Comparison of ENCODE assay signal across 10 cellular contexts in genomic region chr17:79027925-79028491, GRCh38. TPM values are rescaled to one million over a fixed set of nuclear protein-coding genes. Genes with fewer than 3 reads are reported as not detected.
DNase-seq lines count a peak whose midpoint lies in the region; ATAC-seq and TF ChIP-seq lines count a peak whose summit lies in the region.
"Had no signal": no experiment of that assay in that cellular context is flagged by ENCODE, and none has a peak within 500 bp of the region (broad histone marks: within the 10 kb centered on the region; RNA-seq: fewer than 3 reads in every experiment).

No MANE protein-coding gene starts in this region.

- H3K56ac ChIP-seq in H9 (ENCODE audit: insufficient read length, low read depth, low read length) = no peak overlapping the region

- no peaks in the 10 kb centered on the region for H3K9me3 Mint-ChIP-seq in H9
- H3K9me3 Mint-ChIP-seq: CD4-positive, alpha-beta memory T cell; endodermal cell had no signal

- no peak overlapping the region for H2BK20ac ChIP-seq in H9 (ENCODE audit: low read depth, low read length, poor library complexity, severe bottlenecking)

- peaks cover 21% of the 10 kb centered on the region for H3K4me1 ChIP-seq in rectal smooth muscle tissue (ENCODE audit: control insufficient read depth, insufficient read depth, low read length)
- no peaks in the 10 kb centered on the region for H3K4me1 ChIP-seq in H9 (ENCODE audit: insufficient read depth, low read length)

- no peak overlapping the region for H2BK15ac ChIP-seq in H9 (ENCODE audit: low read depth, low read length)

- H3K27me3 ChIP-seq in rectal smooth muscle tissue (ENCODE audit: control insufficient read depth, insufficient read depth, low read length) (peaks cover under 1% of the 10 kb centered on the region), H9 (ENCODE audit: insufficient read depth, low read length) (peaks cover 21% of the 10 kb centered on the region; the same call in 1 of the 2 replicates)

- DNase-seq in Daoy (ENCODE audit: low read depth) (peak; percentile 92), glomerular visceral epithelial cell (ENCODE audit: extremely low spot score) (peak; percentile 93), DMS53 (lab: John Stamatoyannopoulos, UW) (no peak), H9 (no peak), AML-193 (lab: John Stamatoyannopoulos, UW) (no peak), GM19240 (ENCODE audit: insufficient read length, low spot score) (no peak)
- DNase-seq: CD4-positive, alpha-beta memory T cell had no signal

- H3K4ac ChIP-seq in H9 (ENCODE audit: low read depth, low read length) = no peak overlapping the region

- no peaks in the 10 kb centered on the region for H4K20me1 ChIP-seq in H9 (ENCODE audit: control insufficient read depth, insufficient read depth, insufficient read length)

- peak overlapping the region; percentile 44 for H3K4me3 ChIP-seq in rectal smooth muscle tissue (ENCODE audit: low read length)

- no peak overlapping the region for H3K27ac Mint-ChIP-seq in H9
- H3K27ac Mint-ChIP-seq: CD4-positive, alpha-beta memory T cell; endodermal cell had no signal

- H4K5ac ChIP-seq in H9 (ENCODE audit: insufficient read length, low read depth, low read length) = no peak overlapping the region

- H2AK5ac ChIP-seq in H9 (ENCODE audit: insufficient read length, low read length) = no peak overlapping the region

- no peak overlapping the region for H3K9ac ChIP-seq in rectal smooth muscle tissue (ENCODE audit: low read length)
- H3K9ac ChIP-seq in H9 (ENCODE audit: extremely low read depth, insufficient read length, low read length) = no peak overlapping the region

- no peaks in the 10 kb centered on the region for H3K79me1 ChIP-seq in H9 (ENCODE audit: insufficient read depth, low read depth, low read length, poor library complexity, severe bottlenecking)

- peaks cover 13 to 27% of the 10 kb centered on the region in 2 experiments for H3K4me1 Mint-ChIP-seq in H9

- no peaks in the 10 kb centered on the region; a peak in 1 of 7 replicates for H3K36me3 Mint-ChIP-seq in H9 (ENCODE audit: insufficient read depth in 1 of 3, low read depth in 3 of 3)
- H3K36me3 Mint-ChIP-seq: CD4-positive, alpha-beta memory T cell had no signal

- ATAC-seq in SK-N-SH treated with all-trans-retinoic acid at 6 μM for 48 hours = peak; percentile 65

- no peak overlapping the region for H3K4me2 ChIP-seq in H9 (ENCODE audit: insufficient read depth, insufficient read length, low read length)

- TF ChIP-seq CTCF in H9 (conservative IDR thresholded peaks at IDR 0.05) = no peak

- no peaks in the 10 kb centered on the region for H3K36me3 ChIP-seq in rectal smooth muscle tissue (ENCODE audit: control insufficient read depth, insufficient read depth, low read length)

- H3K23ac ChIP-seq in H9 (ENCODE audit: insufficient read length, low read depth, low read length) = no peak overlapping the region

- H3K27ac ChIP-seq in rectal smooth muscle tissue (ENCODE audit: low read depth, low read length) = no peak overlapping the region
- no peak overlapping the region for H3K27ac ChIP-seq in H9 (ENCODE audit: insufficient read length, low read depth, low read length)

- no peak overlapping the region for H3T11ph ChIP-seq in H9 (ENCODE audit: low read length)

- H4K8ac ChIP-seq in H9 (replicated peaks; ENCODE audit: insufficient read length, low read depth, low read length) = no peak overlapping the region

- no peaks in the 10 kb centered on the region for H3K79me2 ChIP-seq in H9 (ENCODE audit: insufficient read depth, low read length)

- H3K18ac ChIP-seq in H9 (ENCODE audit: insufficient read length, low read depth, low read length) = no peak overlapping the region

- H2BK12ac ChIP-seq in H9 (ENCODE audit: insufficient read length, low read depth, low read length) = no peak overlapping the region

- H3K27me3 Mint-ChIP-seq in H9 (ENCODE audit: low read depth) = peaks cover 100% of the 10 kb centered on the region

- WGBS in H9 (ENCODE audit: extremely low coverage, insufficient read length, low lambda C conversion rate) = no CpG with 5 or more reads among the region's 16 CpGs

- H3K9me3 ChIP-seq in H9 (ENCODE audit: control insufficient read depth, low read depth, low read length) = no peaks in the 10 kb centered on the region

- H2AFZ ChIP-seq in H9 (ENCODE audit: low read length) = no peak overlapping the region

- no peak overlapping the region for H2BK120ac ChIP-seq in H9 (ENCODE audit: low read depth, low read length, poor library complexity, severe bottlenecking)

- H3K23me2 ChIP-seq in H9 (ENCODE audit: insufficient read length, low read depth, low read length, poor library complexity, severe bottlenecking) = peaks cover 13% of the 10 kb centered on the region

- H4K91ac ChIP-seq in H9 (ENCODE audit: insufficient read length, low read depth, low read length) = no peak overlapping the region

- H3K14ac ChIP-seq in H9 (ENCODE audit: insufficient read depth, low read length) = no peak overlapping the region

- H3K4me3 Mint-ChIP-seq in H9 = no peak overlapping the region
- H3K4me3 Mint-ChIP-seq: CD4-positive, alpha-beta memory T cell; endodermal cell had no signal

- no peak overlapping the region for H2BK5ac ChIP-seq in H9 (ENCODE audit: insufficient read length, low read length)

TF ChIP-seq in SK-N-SH treated with all-trans-retinoic acid at 6 μM for 48 hours, 23 proteins besides CTCF, POLR2A, EP300 and RAD21:
- TF ChIP-seq ISL1 (CRISPR knock-in tag; IDR thresholded peaks at IDR 0.05) (no peak), CREB5 (CRISPR knock-in tag; IDR thresholded peaks at IDR 0.05; ENCODE audit: low read depth) (no peak), ZFP30 (CRISPR knock-in tag; IDR thresholded peaks at IDR 0.05) (no peak), OSR1 (CRISPR knock-in tag; IDR thresholded peaks at IDR 0.05) (no peak), ZNF70 (CRISPR knock-in tag; IDR thresholded peaks at IDR 0.05) (0 out of 2 replicates have a peak, but pooled peaks have one; percentile 2), ESRRG (CRISPR knock-in tag; IDR thresholded peaks at IDR 0.05) (no peak), TCF4 (CRISPR knock-in tag; IDR thresholded peaks at IDR 0.05; ENCODE audit: borderline replicate concordance) (peak; percentile 94), TSHZ2 (CRISPR knock-in tag; IDR thresholded peaks at IDR 0.05) (peak; percentile 86; the same call in 1 of the 2 replicates), CSRNP3 (CRISPR knock-in tag; IDR thresholded peaks at IDR 0.05) (no peak)

RNA-seq across cellular contexts. Expression of gene C1QTNF1, which starts 4.0 kb away (rescaled TPM):
- total RNA-seq in Daoy (2014; rRNA removed; shearing (Covaris generic)) = 33.0 and 42.5 TPM in 2 replicates
- total RNA-seq in H9 (2021) = 0.55 and 0.96 TPM in 2 replicates
- total RNA-seq: CD4-positive, alpha-beta memory T cell had no signal

RNA-seq across cellular contexts. Expression of gene CANT1, which starts 18.4 kb away (rescaled TPM):
- total RNA-seq in Daoy (2014; rRNA removed; shearing (Covaris generic)) = 62.9 and 81.9 TPM in 2 replicates
- total RNA-seq in H9 (2021) = 32.4 and 33.0 TPM in 2 replicates

RNA-seq across cellular contexts. Expression of gene ENGASE, which starts 46.6 kb away (rescaled TPM):
- total RNA-seq in Daoy (2014; rRNA removed; shearing (Covaris generic)) = 6.3 and 7.7 TPM in 2 replicates
- total RNA-seq in H9 (2021) = 20.6 and 21.1 TPM in 2 replicates

RNA-seq across cellular contexts. Expression of gene LGALS3BP, which starts 48.3 kb away (rescaled TPM):
- 288 and 314 TPM in 2 replicates for total RNA-seq in Daoy (2014; rRNA removed; shearing (Covaris generic))
- 69.8 and 76.4 TPM in 2 replicates for total RNA-seq in H9 (2021)

Comparison
In these comparisons a context has a peak if more than half of its experiments do, and no peak if none do; other contexts are left out.
1. DNase-seq: peak in Daoy (single experiment) and glomerular visceral epithelial cell (single experiment); none in DMS53 (single experiment), H9 (single experiment), AML-193 (0 of 2) and GM19240 (single experiment).
2. RNA of gene C1QTNF1, which starts 4.0 kb away (total RNA-seq): 33.0 to 42.5 TPM in Daoy; 0.55 to 0.96 TPM in H9; every median in the first group is over 10 times any median in the second.